Comparison of ENCODE assay signal across 14 cellular contexts in genomic region chr11:28100665-28101064, GRCh38. TPM values are rescaled to one million over a fixed set of nuclear protein-coding genes. Genes with fewer than 3 reads are reported as not detected.
DNase-seq lines count a peak whose midpoint lies in the region; ATAC-seq, FAIRE-seq and TF ChIP-seq lines count a peak whose summit lies in the region.
"Had no signal": no experiment of that assay in that cellular context is flagged by ENCODE, and none has a peak within 500 bp of the region (broad histone marks: within the 10 kb centered on the region; RNA-seq: fewer than 3 reads in every experiment).

No MANE protein-coding gene starts in this region.

- POLR2A ChIA-PET in HepG2 (lab: Yijun Ruan, JAX) = no interaction called here
- POLR2A ChIA-PET in Panc1 (lab: Charles Lee) = interaction anchor here (0.6 kb wide), 3 partner anchors 21 to 363 kb away, joined by 3 read pairs; no protein-coding TSS in a partner anchor

- H3K79me2 ChIP-seq in HepG2 (ENCODE audit: insufficient read depth, low read length) (peaks cover 58% of the 10 kb centered on the region), GM23248 (ENCODE audit: insufficient read depth) (peaks cover 97% of the 10 kb centered on the region)

- H3K4me2 ChIP-seq in HepG2 (ENCODE audit: low read depth, low read length) (no peak overlapping the region), GM23248 (ENCODE audit: unreplicated experiment) (no peak overlapping the region)
- H3K4me2 ChIP-seq: BLaER1 treated with 17β-estradiol and CSF1 and Interleukin-3, amounts not matched to agents 10 nM and 100 nM; GM23338 had no signal

- TF ChIP-seq CTCF in HepG2 (CRISPR knock-in tag; IDR thresholded peaks at IDR 0.05) (no peak), right lobe of liver (IDR thresholded peaks at IDR 0.05) (no peak), Panc1 (IDR thresholded peaks at IDR 0.05) (no peak), mucosa of descending colon (IDR thresholded peaks at IDR 0.05) (no peak), prostate gland (IDR thresholded peaks at IDR 0.05) (no peak)

- intact Hi-C loops in HepG2 (cut with micrococcal nuclease; ENCODE audit: unreplicated experiment) = no loop called here
- intact Hi-C loops in right lobe of liver (cut with DNase I) = no loop called here
- intact Hi-C loops in Panc1 (cut with micrococcal nuclease; ENCODE audit: unreplicated experiment) = no loop called here
- intact Hi-C loops in mucosa of descending colon (cut with DNase I, micrococcal nuclease) = no loop called here
- intact Hi-C loops in prostate gland (cut with DNase I) = no loop called here

- TF ChIP-seq POLR2A in HepG2 (IDR thresholded peaks at IDR 0.05; ENCODE audit: insufficient read depth in 1 of 2, low read depth in 2 of 2, low read length in 2 of 2) (no peak), right lobe of liver (IDR thresholded peaks at IDR 0.05) (no peak), prostate gland (IDR thresholded peaks at IDR 0.05) (no peak)

- 83% methylated on average over 2 of the region's 2 CpGs for WGBS in HepG2 (ENCODE audit: low lambda C conversion rate)
- 80% methylated on average over 1 of the region's 2 CpGs for WGBS in right lobe of liver (ENCODE audit: insufficient coverage, low coverage, low lambda C conversion rate, missing lambda C conversion rate)
- WGBS in GM23248 (ENCODE audit: low coverage in 1 of 2, low lambda C conversion rate in 2 of 2, missing lambda C conversion rate in 2 of 2), 2 experiments = 90 to 97% methylated on average over 2 of the region's 2 CpGs
- WGBS in prostate gland = 88% methylated on average over 2 of the region's 2 CpGs

- DNase-seq in HepG2 (ENCODE audit: low spot score) (peak; percentile 5), right lobe of liver (no peak), Panc1 (ENCODE audit: low read depth, low spot score) (no peak), mucosa of descending colon (no peak), GM23248 (no peak), mucosa of gallbladder (ENCODE audit: low spot score) (no peak), prostate gland (ENCODE audit: low spot score) (no peak)
- DNase-seq: ACHN; CD4-positive, alpha-beta memory T cell; DMS79; H7 had no signal

- H3K9me2 ChIP-seq in GM23248 (ENCODE audit: insufficient read depth) = no peaks in the 10 kb centered on the region

- no peak for TF ChIP-seq RAD21 in HepG2 (CRISPR knock-in tag; IDR thresholded peaks at IDR 0.05)

- H3K36me3 ChIP-seq in HepG2 (replicated peaks in 1 of 2; ENCODE audit: control insufficient read depth in 1 of 2, insufficient read depth in 2 of 2, low read length in 2 of 2) = peaks cover 0 to 5% of the 10 kb centered on the region in 2 experiments; a peak in 1 of 5 replicates
- H3K36me3 ChIP-seq in right lobe of liver = no peaks in the 10 kb centered on the region
- peaks cover 9% of the 10 kb centered on the region; the same call in 1 of the 2 replicates for H3K36me3 ChIP-seq in Panc1 (ENCODE audit: control insufficient read depth, insufficient read depth, low read length)
- H3K36me3 ChIP-seq in mucosa of descending colon (ENCODE audit: low read depth) = no peaks in the 10 kb centered on the region
- H3K36me3 ChIP-seq in GM23248 (ENCODE audit: low read depth) = 0 out of 2 replicates have a peak, but pooled peaks cover 8% of the 10 kb centered on the region
- no peaks in the 10 kb centered on the region for H3K36me3 ChIP-seq in prostate gland

- ATAC-seq in HepG2 = no peak
- ATAC-seq in right lobe of liver = no peak
- ATAC-seq in Panc1 = no peak
- ATAC-seq in mucosa of descending colon = peak; percentile 71
- ATAC-seq: GM23338 had no signal

- H4K20me1 ChIP-seq in HepG2 (ENCODE audit: insufficient read depth, low read length) = no peaks in the 10 kb centered on the region
- H4K20me1 ChIP-seq in GM23248 (ENCODE audit: insufficient read depth) = no peaks in the 10 kb centered on the region

- H3K27me3 ChIP-seq in HepG2 (ENCODE audit: control insufficient read depth in 1 of 2, insufficient read depth in 2 of 2, low read length in 2 of 2) (no peaks in the 10 kb centered on the region), right lobe of liver (no peaks in the 10 kb centered on the region), Panc1 (ENCODE audit: control insufficient read depth, insufficient read depth, low read length) (no peaks in the 10 kb centered on the region), GM23248 (replicated peaks; ENCODE audit: insufficient read depth) (no peaks in the 10 kb centered on the region), prostate gland (replicated peaks; ENCODE audit: insufficient read depth) (no peaks in the 10 kb centered on the region)
- H3K27me3 ChIP-seq: BLaER1 treated with 17β-estradiol and CSF1 and Interleukin-3, amounts not matched to agents 10 nM and 100 nM had no signal

- CTCF ChIA-PET in HepG2 (lab: Yijun Ruan, JAX; ENCODE audit: low intra/inter-chr PET ratio, low total read pairs) = no interaction called here
- CTCF ChIA-PET in Panc1 (lab: Charles Lee) = no interaction called here

- H3K4me1 ChIP-seq in HepG2 (ENCODE audit: insufficient read depth, low read length) (peaks cover 46% of the 10 kb centered on the region), right lobe of liver (no peaks in the 10 kb centered on the region), Panc1 (ENCODE audit: control insufficient read depth, insufficient read depth, low read length) (peaks cover 29% of the 10 kb centered on the region), mucosa of descending colon (ENCODE audit: low read depth) (peaks cover 2% of the 10 kb centered on the region), GM23248 (ENCODE audit: insufficient read depth) (peaks cover 17% of the 10 kb centered on the region; the same call in 1 of the 2 replicates), prostate gland (replicated peaks) (no peaks in the 10 kb centered on the region)

- H2AFZ ChIP-seq in HepG2 (ENCODE audit: low read length) = no peak overlapping the region
- H2AFZ ChIP-seq in GM23248 = no peak overlapping the region
- H2AFZ ChIP-seq: GM23338 had no signal

- H3K27ac ChIP-seq in HepG2 (ENCODE audit: extremely low read length, insufficient read depth, low read length) = no peak overlapping the region
- H3K27ac ChIP-seq in right lobe of liver = no peak overlapping the region
- 0 out of 2 replicates have a peak overlapping the region, but pooled peaks have one; percentile 39 for H3K27ac ChIP-seq in Panc1 (ENCODE audit: low read length)
- H3K27ac ChIP-seq in GM23248 = no peak overlapping the region
- H3K27ac ChIP-seq in prostate gland = no peak overlapping the region
- H3K27ac ChIP-seq: BLaER1 treated with 17β-estradiol and CSF1 and Interleukin-3, amounts not matched to agents 10 nM and 100 nM had no signal

- TF ChIP-seq EP300 in HepG2 (IDR thresholded peaks at IDR 0.05; ENCODE audit: low read depth in 2 of 2, low read length in 2 of 2) = no peak
- TF ChIP-seq EP300 in HepG2 (CRISPR knock-in tag; IDR thresholded peaks at IDR 0.05; ENCODE audit: borderline replicate concordance) = no peak

- BruUV-seq in HepG2 (replicated peaks; lab: Mats Ljungman, UMichigan) (no TSS peak), Panc1 (replicated peaks; lab: Mats Ljungman, UMichigan) (no TSS peak)

- H3K4me3 ChIP-seq in HepG2 (replicated peaks in 1 of 3; ENCODE audit: insufficient read depth in 1 of 3, low read depth in 2 of 3, low read length in 3 of 3) = no peak overlapping the region
- H3K4me3 ChIP-seq in right lobe of liver = no peak overlapping the region
- no peak overlapping the region for H3K4me3 ChIP-seq in Panc1 (ENCODE audit: low read depth in 2 of 2, low read length in 2 of 2)
- no peak overlapping the region for H3K4me3 ChIP-seq in mucosa of descending colon
- no peak overlapping the region for H3K4me3 ChIP-seq in GM23248
- no peak overlapping the region for H3K4me3 ChIP-seq in prostate gland
- H3K4me3 ChIP-seq: BLaER1 treated with 17β-estradiol and CSF1 and Interleukin-3, amounts not matched to agents 10 nM and 100 nM; GM12878; GM23338 had no signal

- in situ Hi-C loops in HepG2 (cut with HindIII; ENCODE audit: extremely low pct_ligation_motif_present, low pct_unique_long_range_greater_than_20kb) (no loop called here), Panc1 (cut with HindIII; ENCODE audit: low pct_unique_long_range_greater_than_20kb, low sequenced_read_pairs) (loop anchor here (25.0 kb wide), 1 partner anchor 388 kb away; the partner anchor contains the start of gene BDNF), GM23248 (cut with MboI) (loop anchor here (25.0 kb wide), 1 partner anchor 388 kb away; the partner anchor contains the start of gene BDNF)

- H3K9ac ChIP-seq in HepG2 (ENCODE audit: insufficient read depth, low read depth, low read length) (no peak overlapping the region), GM23248 (no peak overlapping the region)
- H3K9ac ChIP-seq: BLaER1 treated with 17β-estradiol and CSF1 and Interleukin-3, amounts not matched to agents 10 nM and 100 nM had no signal

- H3K9me3 ChIP-seq in HepG2 (ENCODE audit: low read length) = no peaks in the 10 kb centered on the region
- no peaks in the 10 kb centered on the region for H3K9me3 ChIP-seq in right lobe of liver
- H3K9me3 ChIP-seq in Panc1 (ENCODE audit: control insufficient read depth, insufficient read depth, low read depth, low read length) = no peaks in the 10 kb centered on the region
- no peaks in the 10 kb centered on the region for H3K9me3 ChIP-seq in mucosa of descending colon
- H3K9me3 ChIP-seq in GM23248 (ENCODE audit: low read depth) = no peaks in the 10 kb centered on the region
- no peaks in the 10 kb centered on the region for H3K9me3 ChIP-seq in prostate gland
- H3K9me3 ChIP-seq: BLaER1 treated with 17β-estradiol and CSF1 and Interleukin-3, amounts not matched to agents 10 nM and 100 nM had no signal

- no peak for FAIRE-seq in HepG2 (lab: Jason Lieb, UNC)
- FAIRE-seq: GM12878 had no signal

- H3F3A ChIP-seq in GM23248 (ENCODE audit: insufficient read depth) = no peaks in the 10 kb centered on the region

RNA-seq across cellular contexts. Expression of gene KIF18A, which starts 7.3 kb away (rescaled TPM):
- total RNA-seq in HepG2 (2016; rRNA removed; fragmentation: Illumina TruSeq; extraction: Trizol) (14.4 and 22.8 TPM in 2 replicates), right lobe of liver (under 1 TPM; 0.11 to 0.81 (median 0.23) TPM), Panc1 (2021; ENCODE audit: unreplicated experiment) (20.8 TPM), mucosa of descending colon (1 to 10 TPM; 1.9 to 4.3 (median 2.5) TPM), mucosa of gallbladder (1.0 TPM), prostate gland (1 to 10 TPM in 1 of 2 donors, under 1 TPM in 1; 0.73 to 3.8 TPM)
- total RNA-seq in HepG2 (2016; cell fraction: cytosol; rRNA removed; fragmentation: Illumina TruSeq; extraction: Trizol; ENCODE audit: low read depth) = 4.1 and 6.1 TPM in 2 replicates
- 14.9 and 21.3 TPM in 2 replicates for total RNA-seq in HepG2 (2016; cell fraction: insoluble cytoplasmic fraction; rRNA removed; fragmentation: Illumina TruSeq; extraction: Trizol)
- total RNA-seq in HepG2 (2016; cell fraction: membrane; rRNA removed; fragmentation: Illumina TruSeq; extraction: Trizol) = 7.8 and 12.4 TPM in 2 replicates
- 24.8 and 25.3 TPM in 2 replicates for total RNA-seq in HepG2 (2016; cell fraction: nucleus; rRNA removed; fragmentation: Illumina TruSeq; extraction: Trizol)
- polyA plus RNA-seq in HepG2 (2011; rRNA removed) (1.6 and 3.4 TPM in 2 replicates), GM23248 (2016; fragmentation: Nextera tagmentation; extraction: Ambion mirVana) (8.7 and 9.1 TPM in 2 replicates)
- polyA plus RNA-seq in HepG2 (2011; cell fraction: cytosol; rRNA removed) = 1.2 and 1.3 TPM in 2 replicates
- 1.7 and 2.9 TPM in 2 replicates for polyA plus RNA-seq in HepG2 (2011; cell fraction: nucleus; rRNA removed)
- polyA plus RNA-seq in HepG2 (2012) = 1.6 and 4.6 TPM in 2 replicates
- polyA plus RNA-seq in HepG2 (2016; cell fraction: cytosol; fragmentation: Illumina TruSeq; extraction: Trizol; ENCODE audit: low read depth) = 0.38 and 0.67 TPM in 2 replicates
- 14.8 and 15.4 TPM in 2 replicates for polyA plus RNA-seq in HepG2 (2016; cell fraction: insoluble cytoplasmic fraction; fragmentation: Illumina TruSeq; extraction: Trizol; ENCODE audit: low read depth)
- polyA plus RNA-seq in HepG2 (2016; cell fraction: membrane; fragmentation: Illumina TruSeq; extraction: Trizol; ENCODE audit: low read depth) = 1.7 TPM in 2 replicates
- 10.5 and 12.3 TPM in 2 replicates for polyA plus RNA-seq in HepG2 (2016; cell fraction: nucleus; fragmentation: Illumina TruSeq; extraction: Trizol; ENCODE audit: insufficient read depth, low read depth)
- polyA minus RNA-seq in HepG2 (2011; rRNA and poly(A)+ RNA removed; ENCODE audit: low replicate concordance) = 3.7 and 24.1 TPM in 2 replicates
- polyA minus RNA-seq in HepG2 (2011; cell fraction: cytosol; rRNA and poly(A)+ RNA removed) = 2.9 and 5.5 TPM in 2 replicates
- 24.7 and 46.1 TPM in 2 replicates for polyA minus RNA-seq in HepG2 (2011; cell fraction: nucleus; rRNA and poly(A)+ RNA removed)
- 3.1 TPM for polyA plus RNA-seq in Panc1 (2012; ENCODE audit: insufficient read length)
- 7.8 and 12.5 TPM in 2 replicates for total RNA-seq in GM23248 (2014; rRNA removed; shearing (Covaris generic))

RNA-seq across cellular contexts. Expression of gene METTL15, which starts 7.5 kb away (rescaled TPM):
- 14.0 and 14.4 TPM in 2 replicates for total RNA-seq in HepG2 (2016; rRNA removed; fragmentation: Illumina TruSeq; extraction: Trizol)
- 4.3 TPM in 2 replicates for total RNA-seq in HepG2 (2016; cell fraction: cytosol; rRNA removed; fragmentation: Illumina TruSeq; extraction: Trizol; ENCODE audit: low read depth)
- 12.8 and 15.3 TPM in 2 replicates for total RNA-seq in HepG2 (2016; cell fraction: insoluble cytoplasmic fraction; rRNA removed; fragmentation: Illumina TruSeq; extraction: Trizol)
- total RNA-seq in HepG2 (2016; cell fraction: membrane; rRNA removed; fragmentation: Illumina TruSeq; extraction: Trizol) = 3.4 and 4.4 TPM in 2 replicates
- 33.6 and 34.8 TPM in 2 replicates for total RNA-seq in HepG2 (2016; cell fraction: nucleus; rRNA removed; fragmentation: Illumina TruSeq; extraction: Trizol)
- polyA plus RNA-seq in HepG2 (2011; rRNA removed) = 6.0 and 6.5 TPM in 2 replicates
- 3.3 and 4.8 TPM in 2 replicates for polyA plus RNA-seq in HepG2 (2011; cell fraction: cytosol; rRNA removed)
- 6.1 and 6.2 TPM in 2 replicates for polyA plus RNA-seq in HepG2 (2011; cell fraction: nucleus; rRNA removed)
- 6.2 and 6.3 TPM in 2 replicates for polyA plus RNA-seq in HepG2 (2012)
- polyA plus RNA-seq in HepG2 (2016; cell fraction: cytosol; fragmentation: Illumina TruSeq; extraction: Trizol; ENCODE audit: low read depth) = 0.81 and 0.87 TPM in 2 replicates
- 13.2 and 13.8 TPM in 2 replicates for polyA plus RNA-seq in HepG2 (2016; cell fraction: insoluble cytoplasmic fraction; fragmentation: Illumina TruSeq; extraction: Trizol; ENCODE audit: low read depth)
- 1.1 and 1.5 TPM in 2 replicates for polyA plus RNA-seq in HepG2 (2016; cell fraction: membrane; fragmentation: Illumina TruSeq; extraction: Trizol; ENCODE audit: low read depth)
- polyA plus RNA-seq in HepG2 (2016; cell fraction: nucleus; fragmentation: Illumina TruSeq; extraction: Trizol; ENCODE audit: insufficient read depth, low read depth) = 9.3 and 11.1 TPM in 2 replicates
- polyA minus RNA-seq in HepG2 (2011; rRNA and poly(A)+ RNA removed; ENCODE audit: low replicate concordance) = 22.7 and 31.9 TPM in 2 replicates
- 9.9 and 10.2 TPM in 2 replicates for polyA minus RNA-seq in HepG2 (2011; cell fraction: cytosol; rRNA and poly(A)+ RNA removed)
- 90.1 and 92.7 TPM in 2 replicates for polyA minus RNA-seq in HepG2 (2011; cell fraction: nucleus; rRNA and poly(A)+ RNA removed)
- 10 to 100 TPM in 1 of 6 experiments, 1 to 10 TPM in 5; 6.5 to 12.0 (median 7.9) TPM for total RNA-seq in right lobe of liver
- 11.4 TPM for total RNA-seq in Panc1 (2021; ENCODE audit: unreplicated experiment)
- 4.5 TPM for polyA plus RNA-seq in Panc1 (2012; ENCODE audit: insufficient read length)
- 10 to 100 TPM; 16.4 to 23.2 (median 17.1) TPM for total RNA-seq in mucosa of descending colon
- 11.0 and 15.9 TPM in 2 replicates for total RNA-seq in GM23248 (2014; rRNA removed; shearing (Covaris generic))
- 11.1 and 13.1 TPM in 2 replicates for polyA plus RNA-seq in GM23248 (2016; fragmentation: Nextera tagmentation; extraction: Ambion mirVana)
- total RNA-seq in mucosa of gallbladder = 11.4 TPM
- total RNA-seq in prostate gland = 10 to 100 TPM in 1 of 2 donors, 1 to 10 TPM in 1; 8.8 to 16.8 TPM
